10 cellular contexts compared by ENCODE assay signal in genomic region chr3:99818818-99819217, GRCh38. TPM values are rescaled to one million over a fixed set of nuclear protein-coding genes. Genes with fewer than 3 reads are reported as not detected.
DNase-seq lines count a peak whose midpoint lies in the region; ATAC-seq and TF ChIP-seq lines count a peak whose summit lies in the region.
"Had no signal": no experiment of that assay in that cellular context is flagged by ENCODE, and none has a peak within 500 bp of the region (broad histone marks: within the 10 kb centered on the region; RNA-seq: fewer than 3 reads in every experiment).

No MANE protein-coding gene starts in this region.

- H3K4me3 ChIP-seq in WERI-Rb-1 (ENCODE audit: low read depth, low read length) (peak overlapping the region; percentile 58), gastroesophageal sphincter (peak overlapping the region; percentile 72 to 98), Peyer's patch (no peak overlapping the region)

- POLR2A ChIA-PET in activated CD4-positive, alpha-beta T cell treated with anti-CD3 and anti-CD28 coated beads, Interleukin-2, amount 10 ng/mL, durations not matched to agents 7 days and 5 days (lab: Charles Lee) = no interaction called here

- no peak for TF ChIP-seq EP300 in gastroesophageal sphincter (IDR thresholded peaks at IDR 0.05)

- H3K4me1 ChIP-seq in gastroesophageal sphincter = peaks cover 6 to 24% (median 11%) of the 10 kb centered on the region in 3 donors
- peaks cover 0 to 9% (median 4%) of the 10 kb centered on the region in 4 donors for H3K4me1 ChIP-seq in Peyer's patch

- no peak overlapping the region for H3K27ac ChIP-seq in WERI-Rb-1
- H3K27ac ChIP-seq in gastroesophageal sphincter = peak overlapping the region in 2 of 4 donors; percentile 94 to 95
- H3K27ac ChIP-seq in Peyer's patch = no peak overlapping the region

- peaks cover 4% of the 10 kb centered on the region for H3K36me3 Mint-ChIP-seq in activated CD4-positive, alpha-beta T cell treated with anti-CD3 and anti-CD28 coated beads, Interleukin-2, amount 10 ng/mL, durations not matched to agents 7 days and 5 days (ENCODE audit: low read depth)

- peak overlapping the region; percentile 96 for H3K27ac Mint-ChIP-seq in activated CD4-positive, alpha-beta T cell treated with anti-CD3 and anti-CD28 coated beads, Interleukin-2, amount 10 ng/mL, durations not matched to agents 7 days and 5 days
- peak overlapping the region in 1 of 2 donors; percentile 69 for H3K27ac Mint-ChIP-seq in stimulated activated naive CD8-positive, alpha-beta T cell treated with anti-CD3 and anti-CD28 coated beads, Interleukin-15, amount 100 ng/mL, for 72 hours

- H3K9me3 ChIP-seq in WERI-Rb-1 (ENCODE audit: severe bottlenecking) (no peaks in the 10 kb centered on the region), gastroesophageal sphincter (no peaks in the 10 kb centered on the region), Peyer's patch (no peaks in the 10 kb centered on the region)

- no peaks in the 10 kb centered on the region for H3K27me3 Mint-ChIP-seq in activated CD4-positive, alpha-beta T cell treated with anti-CD3 and anti-CD28 coated beads, Interleukin-2, amount 10 ng/mL, durations not matched to agents 7 days and 5 days
- H3K27me3 Mint-ChIP-seq in stimulated activated naive CD8-positive, alpha-beta T cell treated with anti-CD3 and anti-CD28 coated beads, Interleukin-15, amount 100 ng/mL, for 72 hours = no peaks in the 10 kb centered on the region

- WGBS in gastroesophageal sphincter (ENCODE audit: low coverage in 1 of 2), 2 donors = 50 to 86% methylated on average over 1 to 2 of the region's 2 CpGs

- H3K9me3 Mint-ChIP-seq in activated CD4-positive, alpha-beta T cell treated with anti-CD3 and anti-CD28 coated beads, Interleukin-2, amount 10 ng/mL, durations not matched to agents 7 days and 5 days = no peaks in the 10 kb centered on the region
- no peaks in the 10 kb centered on the region for H3K9me3 Mint-ChIP-seq in stimulated activated naive CD8-positive, alpha-beta T cell treated with anti-CD3 and anti-CD28 coated beads, Interleukin-15, amount 100 ng/mL, for 72 hours

- no peak for ATAC-seq in gastroesophageal sphincter
- no peak for ATAC-seq in stimulated activated naive CD8-positive, alpha-beta T cell treated with anti-CD3 and anti-CD28 coated beads, Interleukin-15, amount 100 ng/mL, for 72 hours
- no peak for ATAC-seq in HG03521 (IDR thresholded peaks at IDR 0.05; ENCODE audit: unreplicated experiment)

- CTCF ChIA-PET in activated CD4-positive, alpha-beta T cell treated with anti-CD3 and anti-CD28 coated beads, Interleukin-2, amount 10 ng/mL, durations not matched to agents 7 days and 5 days (lab: Charles Lee) = interaction anchor here (0.9 to 1.5 kb wide), 4 partner anchors 11 to 43 kb away, joined by 3 read pairs; no protein-coding TSS in a partner anchor

- H3K4me1 Mint-ChIP-seq in activated CD4-positive, alpha-beta T cell treated with anti-CD3 and anti-CD28 coated beads, Interleukin-2, amount 10 ng/mL, durations not matched to agents 7 days and 5 days = peaks cover 38% of the 10 kb centered on the region
- H3K4me1 Mint-ChIP-seq in stimulated activated naive CD8-positive, alpha-beta T cell treated with anti-CD3 and anti-CD28 coated beads, Interleukin-15, amount 100 ng/mL, for 72 hours = peaks cover 43% of the 10 kb centered on the region

- H3K36me3 ChIP-seq in WERI-Rb-1 = peaks cover 34% of the 10 kb centered on the region
- H3K36me3 ChIP-seq in gastroesophageal sphincter = no peaks in the 10 kb centered on the region
- H3K36me3 ChIP-seq in Peyer's patch = no peaks in the 10 kb centered on the region

- DNase-seq in activated CD4-positive, alpha-beta T cell treated with anti-CD3 and anti-CD28 coated beads, Interleukin-2, amount 10 ng/mL, durations not matched to agents 7 days and 5 days = no peak
- DNase-seq in activated CD4-positive, alpha-beta T cell treated with anti-CD3 and anti-CD28 coated beads for 1 hour = no peak
- DNase-seq in WERI-Rb-1 = no peak
- no peak for DNase-seq in stimulated activated naive CD8-positive, alpha-beta T cell treated with anti-CD3 and anti-CD28 coated beads, Interleukin-15, amount 100 ng/mL, for 72 hours
- no peak for DNase-seq in NCI-H1694 (lab: John Stamatoyannopoulos, UW)
- no peak for DNase-seq in Peyer's patch
- DNase-seq: left ventricle myocardium superior, NCI-H2081 had no signal

- H3K4me3 Mint-ChIP-seq in activated CD4-positive, alpha-beta T cell treated with anti-CD3 and anti-CD28 coated beads, Interleukin-2, amount 10 ng/mL, durations not matched to agents 7 days and 5 days = peak overlapping the region; percentile 84
- H3K4me3 Mint-ChIP-seq in stimulated activated naive CD8-positive, alpha-beta T cell treated with anti-CD3 and anti-CD28 coated beads, Interleukin-15, amount 100 ng/mL, for 72 hours = peak overlapping the region; percentile 94 to 95

- TF ChIP-seq POLR2A in gastroesophageal sphincter (IDR thresholded peaks at IDR 0.05) = no peak
- TF ChIP-seq POLR2A in Peyer's patch (IDR thresholded peaks at IDR 0.05) = no peak

- TF ChIP-seq CTCF in WERI-Rb-1 (IDR thresholded peaks at IDR 0.05; ENCODE audit: low read depth, low read length) (no peak), gastroesophageal sphincter (IDR thresholded peaks at IDR 0.05) (no peak), Peyer's patch (IDR thresholded peaks at IDR 0.05) (no peak)

- H3K27me3 ChIP-seq in WERI-Rb-1 (ENCODE audit: insufficient read depth, low read depth, severe bottlenecking) (no peaks in the 10 kb centered on the region), gastroesophageal sphincter (no peaks in the 10 kb centered on the region), Peyer's patch (no peaks in the 10 kb centered on the region)

RNA-seq across cellular contexts. Expression of gene CMSS1, which starts 1.2 kb away (rescaled TPM):
- total RNA-seq in activated CD4-positive, alpha-beta T cell treated with anti-CD3 and anti-CD28 coated beads, Interleukin-2, amount 10 ng/mL, durations not matched to agents 7 days and 5 days = 10 to 100 TPM; 34.8 to 37.2 TPM
- total RNA-seq in gastroesophageal sphincter = 10 to 100 TPM; 15.2 to 20.8 (median 16.6) TPM
- total RNA-seq in Peyer's patch = 1 to 10 TPM; 1.3 to 9.9 (median 2.3) TPM

Comparison
In these comparisons a context has a peak if more than half of its experiments do, and no peak if none do; other contexts are left out.
1. H3K4me3 ChIP-seq: peak in WERI-Rb-1 (single experiment) and gastroesophageal sphincter (2 of 2); none in Peyer's patch (0 of 4).